Comparison of ENCODE assay signal across 21 cellular contexts in genomic region chrX:113421432-113421831, GRCh38.
DNase-seq lines count a peak whose midpoint lies in the region; ATAC-seq, FAIRE-seq and TF ChIP-seq lines count a peak whose summit lies in the region.
"Had no signal": no experiment of that assay in that cellular context is flagged by ENCODE, and none has a peak within 500 bp of the region (broad histone marks: within the 10 kb centered on the region; RNA-seq: fewer than 3 reads in every experiment).

No MANE protein-coding gene starts in this region.

- WGBS in GM23248 (ENCODE audit: low coverage in 1 of 2, low lambda C conversion rate in 2 of 2, missing lambda C conversion rate in 2 of 2), 2 experiments: 69 to 74% methylated on average over 1 of the region's 1 CpG

- no peaks in the 10 kb centered on the region for H3K4me1 ChIP-seq in GM23248 (ENCODE audit: insufficient read depth)
- no peaks in the 10 kb centered on the region for H3K4me1 ChIP-seq in astrocyte (ENCODE audit: insufficient read depth, low read length)
- H3K4me1 ChIP-seq: BLaER1 had no signal

- H3K27me3 ChIP-seq in GM23248 (replicated peaks; ENCODE audit: insufficient read depth) (no peaks in the 10 kb centered on the region), astrocyte (ENCODE audit: insufficient read depth, low read length) (no peaks in the 10 kb centered on the region)

- H3K4me2 ChIP-seq in GM23248 (ENCODE audit: unreplicated experiment) (no peak overlapping the region), astrocyte (ENCODE audit: low read length) (no peak overlapping the region)
- H3K4me2 ChIP-seq: BLaER1 had no signal

- H2AFZ ChIP-seq in GM23248 (no peak overlapping the region), astrocyte (ENCODE audit: low read depth, low read length) (no peak overlapping the region)

- H3K36me3 Mint-ChIP-seq in astrocyte (ENCODE audit: low read depth, unreplicated experiment) (no peaks in the 10 kb centered on the region), T-helper 17 cell (ENCODE audit: low read depth) (no peaks in the 10 kb centered on the region)
- H3K36me3 Mint-ChIP-seq in stimulated activated naive B cell treated with anti-CD40 and anti-IgM and Interleukin-4, amounts not matched to agents 10 μg/mL and 1 μg/mL and 100 μg/mL, for 72 hours: peaks cover 0 to 2% of the 10 kb centered on the region in 2 donors
- H3K36me3 Mint-ChIP-seq: CD14-positive monocyte; CD4-positive, alpha-beta memory T cell had no signal

- peak; percentile 91 for FAIRE-seq in astrocyte (lab: Jason Lieb, UNC)
- FAIRE-seq: GM12878, GM19239, H54, HTR-8/SVneo had no signal

- DNase-seq in GM23248 (peak; percentile 44), astrocyte (ENCODE audit: low read depth) (no peak), fibroblast of the aortic adventitia (ENCODE audit: low read depth) (peak; percentile 3), T-helper 17 cell (no peak), NCI-H510A (lab: John Stamatoyannopoulos, UW) (no peak)
- DNase-seq in stimulated activated naive B cell treated with anti-CD40 and anti-IgM and Interleukin-4, amounts not matched to agents 10 μg/mL and 1 μg/mL and 100 μg/mL, for 72 hours: no peak
- DNase-seq: 8988T; CD4-positive, alpha-beta memory T cell; DMS 273 treated with DMSO at 0.1 percent for 48 hours; DMS53; DND-41; EL; HCEC 1CT; IMR-90 had no signal

- TF ChIP-seq CTCF in astrocyte (IDR thresholded peaks at IDR 0.05; ENCODE audit: insufficient read depth, low read depth, low read length): no peak
- no peak for TF ChIP-seq CTCF in fibroblast of the aortic adventitia (IDR thresholded peaks at IDR 0.05; ENCODE audit: insufficient read depth, low read length)

- H3K9ac ChIP-seq in GM23248 (no peak overlapping the region), astrocyte (ENCODE audit: low read length) (no peak overlapping the region)
- H3K9ac ChIP-seq: BLaER1 had no signal

- peak; percentile 38 to 67 for ATAC-seq in stimulated activated naive B cell treated with anti-CD40 and anti-IgM and Interleukin-4, amounts not matched to agents 10 μg/mL and 1 μg/mL and 100 μg/mL, for 72 hours (replicated peaks)
- no peak for ATAC-seq in T-helper 17 cell
- no peak for ATAC-seq in HG03108 (IDR thresholded peaks at IDR 0.05; ENCODE audit: unreplicated experiment)
- ATAC-seq: GM12878 had no signal

- H3K4me3 Mint-ChIP-seq in astrocyte (ENCODE audit: unreplicated experiment) (no peak overlapping the region), T-helper 17 cell (no peak overlapping the region)
- no peak overlapping the region for H3K4me3 Mint-ChIP-seq in stimulated activated naive B cell treated with anti-CD40 and anti-IgM and Interleukin-4, amounts not matched to agents 10 μg/mL and 1 μg/mL and 100 μg/mL, for 72 hours
- H3K4me3 Mint-ChIP-seq: CD14-positive monocyte; CD4-positive, alpha-beta memory T cell had no signal

- no peaks in the 10 kb centered on the region for H3K9me2 ChIP-seq in GM23248 (ENCODE audit: insufficient read depth)

- H3K36me3 ChIP-seq in GM23248 (ENCODE audit: low read depth) (no peaks in the 10 kb centered on the region), astrocyte (ENCODE audit: insufficient read depth, low read length) (no peaks in the 10 kb centered on the region)
- H3K36me3 ChIP-seq: BLaER1 had no signal

- in situ Hi-C loops in GM23248 (cut with MboI): no loop called here

- no peak overlapping the region for H3K27ac ChIP-seq in GM23248
- no peak overlapping the region for H3K27ac ChIP-seq in astrocyte (ENCODE audit: low read depth, low read length)
- H3K27ac ChIP-seq: BLaER1 had no signal

- no peaks in the 10 kb centered on the region for H3F3A ChIP-seq in GM23248 (ENCODE audit: insufficient read depth)

- peaks cover 2% of the 10 kb centered on the region for H3K9me3 Mint-ChIP-seq in astrocyte (ENCODE audit: unreplicated experiment)
- peaks cover 6 to 7% of the 10 kb centered on the region in 2 donors for H3K9me3 Mint-ChIP-seq in stimulated activated naive B cell treated with anti-CD40 and anti-IgM and Interleukin-4, amounts not matched to agents 10 μg/mL and 1 μg/mL and 100 μg/mL, for 72 hours

- no peaks in the 10 kb centered on the region for H4K20me1 ChIP-seq in GM23248 (ENCODE audit: insufficient read depth)
- no peaks in the 10 kb centered on the region for H4K20me1 ChIP-seq in astrocyte (ENCODE audit: insufficient read depth, low read length)
- H4K20me1 ChIP-seq: BLaER1 had no signal

- H3K4me1 Mint-ChIP-seq in astrocyte (ENCODE audit: low read depth, unreplicated experiment): no peaks in the 10 kb centered on the region
- H3K4me1 Mint-ChIP-seq in stimulated activated naive B cell treated with anti-CD40 and anti-IgM and Interleukin-4, amounts not matched to agents 10 μg/mL and 1 μg/mL and 100 μg/mL, for 72 hours: peaks cover 4 to 5% of the 10 kb centered on the region in 2 donors
- H3K4me1 Mint-ChIP-seq in T-helper 17 cell: no peaks in the 10 kb centered on the region
- H3K4me1 Mint-ChIP-seq: CD14-positive monocyte; CD4-positive, alpha-beta memory T cell had no signal

- H3K9me3 ChIP-seq in GM23248 (ENCODE audit: low read depth) (no peaks in the 10 kb centered on the region), astrocyte (ENCODE audit: insufficient read depth, low read depth, low read length) (no peaks in the 10 kb centered on the region), T-helper 17 cell (ENCODE audit: control insufficient read depth, low read length, poor library complexity, severe bottlenecking) (no peaks in the 10 kb centered on the region)
- H3K9me3 ChIP-seq: BLaER1 had no signal

- H3K4me3 ChIP-seq in GM23248 (no peak overlapping the region), astrocyte (ENCODE audit: insufficient read depth, low read depth, low read length) (no peak overlapping the region), fibroblast of the aortic adventitia (ENCODE audit: low read depth, low read length) (no peak overlapping the region)
- H3K4me3 ChIP-seq: BLaER1, GM12878 had no signal

- H3K27ac Mint-ChIP-seq in astrocyte (ENCODE audit: unreplicated experiment) (no peak overlapping the region), T-helper 17 cell (no peak overlapping the region)
- no peak overlapping the region for H3K27ac Mint-ChIP-seq in stimulated activated naive B cell treated with anti-CD40 and anti-IgM and Interleukin-4, amounts not matched to agents 10 μg/mL and 1 μg/mL and 100 μg/mL, for 72 hours
- H3K27ac Mint-ChIP-seq: CD14-positive monocyte; CD4-positive, alpha-beta memory T cell had no signal

- H3K27me3 Mint-ChIP-seq in astrocyte (ENCODE audit: low read depth, unreplicated experiment) (no peaks in the 10 kb centered on the region), T-helper 17 cell (no peaks in the 10 kb centered on the region)
- H3K27me3 Mint-ChIP-seq in stimulated activated naive B cell treated with anti-CD40 and anti-IgM and Interleukin-4, amounts not matched to agents 10 μg/mL and 1 μg/mL and 100 μg/mL, for 72 hours: no peaks in the 10 kb centered on the region
- H3K27me3 Mint-ChIP-seq: CD4-positive, alpha-beta memory T cell had no signal

- H3K79me2 ChIP-seq in GM23248 (ENCODE audit: insufficient read depth) (no peaks in the 10 kb centered on the region), astrocyte (ENCODE audit: insufficient read depth, low read length) (no peaks in the 10 kb centered on the region)

Comparison
In these comparisons a context has a peak if more than half of its experiments do, and no peak if none do; other contexts are left out.
1. DNase-seq: peak in GM23248 (single experiment) and fibroblast of the aortic adventitia (single experiment); none in astrocyte (single experiment), stimulated activated naive B cell treated with anti-CD40 and anti-IgM and Interleukin-4, amounts not matched to agents 10 μg/mL and 1 μg/mL and 100 μg/mL, for 72 hours (single experiment), T-helper 17 cell (0 of 3) and NCI-H510A (single experiment).
2. ATAC-seq: peak in stimulated activated naive B cell treated with anti-CD40 and anti-IgM and Interleukin-4, amounts not matched to agents 10 μg/mL and 1 μg/mL and 100 μg/mL, for 72 hours (2 of 2); none in T-helper 17 cell (single experiment) and HG03108 (single experiment).